In the genomic region with DNA sequence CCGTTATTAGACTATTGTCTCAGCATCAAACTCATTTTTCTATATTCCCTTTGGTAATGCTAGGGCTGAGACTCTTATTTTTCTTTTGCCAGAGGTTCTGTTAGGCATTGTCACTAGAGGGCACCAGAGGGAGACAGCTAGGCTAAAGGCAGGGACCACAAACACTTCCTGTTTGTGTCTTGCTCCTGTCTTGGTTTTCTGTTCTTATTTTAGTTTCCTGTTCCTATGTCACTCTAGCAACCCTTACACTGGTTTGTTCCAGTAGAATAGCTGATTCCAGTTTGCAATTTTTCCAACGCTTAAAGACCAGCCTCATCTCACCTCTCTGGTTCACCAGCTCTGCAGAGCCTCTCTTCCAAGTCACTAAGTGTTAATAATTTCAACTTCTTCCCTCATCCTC, we compare ENCODE assay signal across 8 cellular contexts.
DNase-seq lines count a peak whose midpoint lies in the region; ATAC-seq and FAIRE-seq lines count a peak whose summit lies in the region.

No MANE protein-coding gene starts in this region.

- DNase-seq in CMK (ENCODE audit: low read depth), result peak; percentile 76
- peak; percentile 63 for DNase-seq in GM19239 (ENCODE audit: insufficient read length, low spot score)
- peak; percentile 73 for DNase-seq in NCI-H2171 (lab: John Stamatoyannopoulos, UW)
- peak; percentile 2 to 38 (median 4) for DNase-seq in effector memory CD4-positive, alpha-beta T cell
- DNase-seq in mesendoderm, result peak; percentile 83
- peak; percentile 74 for DNase-seq in superior temporal gyrus (ENCODE audit: extremely low spot score)

- WGBS in mesendoderm (ENCODE audit: extremely low coverage, insufficient coverage, low lambda C conversion rate), result no CpG with 5 or more reads among the region's 2 CpGs

- H3K4me1 ChIP-seq in effector memory CD4-positive, alpha-beta T cell (ENCODE audit: control insufficient read depth, insufficient read depth, low read length, poor library complexity, severe bottlenecking), result peaks cover 4% of the 10 kb centered on the region
- H3K4me1 ChIP-seq in mesendoderm (ENCODE audit: control insufficient read depth, low read depth, low read length), result no peaks in the 10 kb centered on the region

- peak; percentile 92 for FAIRE-seq in GM19239 (lab: Jason Lieb, UNC)

- no peak overlapping the region for H3K4me2 ChIP-seq in mesendoderm (ENCODE audit: low read length)

- no peaks in the 10 kb centered on the region for H3K36me3 ChIP-seq in effector memory CD4-positive, alpha-beta T cell (ENCODE audit: control insufficient read depth, insufficient read depth, low read length)
- H3K36me3 ChIP-seq in mesendoderm (ENCODE audit: control insufficient read depth, insufficient read depth, low read length), result no peaks in the 10 kb centered on the region

- H3K79me2 ChIP-seq in mesendoderm (ENCODE audit: control insufficient read depth, insufficient read depth, low read length), result no peaks in the 10 kb centered on the region

- H3K4ac ChIP-seq in mesendoderm (ENCODE audit: low read depth, low read length), result peak overlapping the region; percentile 24

- no peak overlapping the region for H3K23ac ChIP-seq in mesendoderm (ENCODE audit: low read length)

- peak overlapping the region; percentile 95 for H3K18ac ChIP-seq in mesendoderm (ENCODE audit: low read length)

- no peaks in the 10 kb centered on the region for H3K9me3 ChIP-seq in effector memory CD4-positive, alpha-beta T cell (ENCODE audit: control insufficient read depth, low read length)

- no peak overlapping the region for H2AK5ac ChIP-seq in mesendoderm (ENCODE audit: low read length)

- H3K27ac ChIP-seq in effector memory CD4-positive, alpha-beta T cell (ENCODE audit: insufficient read depth, low read length, poor library complexity, severe bottlenecking), result no peak overlapping the region
- H3K27ac ChIP-seq in mesendoderm (ENCODE audit: low read depth, low read length), result no peak overlapping the region

- H2BK15ac ChIP-seq in mesendoderm (replicated peaks; ENCODE audit: low read depth), result no peak overlapping the region

- H3K4me3 ChIP-seq in effector memory CD4-positive, alpha-beta T cell (ENCODE audit: insufficient read depth, low read depth, low read length, poor library complexity, severe bottlenecking), result no peak overlapping the region
- no peak overlapping the region for H3K4me3 ChIP-seq in mesendoderm (ENCODE audit: low read length)

- peak; percentile 99 for ATAC-seq in HG03159 (IDR thresholded peaks at IDR 0.05; ENCODE audit: unreplicated experiment)
- peak; percentile 58 to 72 for ATAC-seq in activated CD4-positive, CD25-positive, alpha-beta regulatory T cell treated with anti-CD3 and anti-CD28 coated beads, Interleukin-2, amount 50 U/mL, for 24 hours

- peak overlapping the region; percentile 36 for H2BK120ac ChIP-seq in mesendoderm (ENCODE audit: low read depth, low read length)

- H2BK5ac ChIP-seq in mesendoderm (ENCODE audit: low read length), result peak overlapping the region; percentile 34

- no peak overlapping the region for H3K9ac ChIP-seq in mesendoderm (ENCODE audit: low read length)

- H4K5ac ChIP-seq in mesendoderm (ENCODE audit: low read length), result peak overlapping the region; percentile 93

- peak overlapping the region; percentile 27 for H3K56ac ChIP-seq in mesendoderm (ENCODE audit: low read length)

- H4K8ac ChIP-seq in mesendoderm (ENCODE audit: low read depth, low read length), result no peak overlapping the region

- no peaks in the 10 kb centered on the region for H3K79me1 ChIP-seq in mesendoderm (ENCODE audit: low read length)

- no peaks in the 10 kb centered on the region for H3K27me3 ChIP-seq in effector memory CD4-positive, alpha-beta T cell (replicated peaks; ENCODE audit: control insufficient read depth, insufficient read depth, low read length, poor library complexity, severe bottlenecking)
- H3K27me3 ChIP-seq in mesendoderm (ENCODE audit: insufficient read depth, low read length, poor library complexity), result no peaks in the 10 kb centered on the region

Comparison
In these comparisons a context has a peak if more than half of its experiments do, and no peak if none do; other contexts are left out.
1. DNase-seq: peak in every context shown above with its lines; median percentile 83 in mesendoderm; 76 in CMK; 74 in superior temporal gyrus; 73 in NCI-H2171; 63 in GM19239; 4 in effector memory CD4-positive, alpha-beta T cell.